ENCODE assay signal across 4 cellular contexts in genomic region chr16:19148189-19148588, GRCh38.
A peak's percentile ranks its signal among the peaks of the same experiment; 100 is the strongest.
TF ChIP-seq lines count a peak whose summit lies in the region.

No MANE protein-coding gene starts in this region.

TF ChIP-seq in SK-N-SH treated with all-trans-retinoic acid at 6 μM for 48 hours, 23 proteins besides CTCF, POLR2A, EP300 and RAD21:
- TF ChIP-seq POU6F1 (CRISPR knock-in tag; IDR thresholded peaks at IDR 0.05; ENCODE audit: borderline replicate concordance, low read depth), result no peak
- peak; percentile 75; the same call in 1 of the 2 replicates for TF ChIP-seq ZNF8 (CRISPR knock-in tag; IDR thresholded peaks at IDR 0.05)

TF ChIP-seq in SK-N-SH, 30 proteins besides CTCF, POLR2A, EP300 and RAD21:
- no peak for TF ChIP-seq MXI1 (IDR thresholded peaks at IDR 0.05; ENCODE audit: low read depth, low read length)
- TF ChIP-seq ZBTB33 (IDR thresholded peaks at IDR 0.05; ENCODE audit: borderline replicate concordance, low read depth), result no peak
- TF ChIP-seq USF2 (IDR thresholded peaks at IDR 0.05; ENCODE audit: borderline replicate concordance, low read depth, low read length), result no peak
- TF ChIP-seq USF1 (IDR thresholded peaks at IDR 0.05; ENCODE audit: borderline replicate concordance, low read depth), result no peak
- no peak for TF ChIP-seq TEAD4 (IDR thresholded peaks at IDR 0.05; ENCODE audit: borderline replicate concordance, insufficient read depth)

TF ChIP-seq in HEK293, 187 proteins besides CTCF, POLR2A, EP300 and RAD21:
- peak; percentile 68 for TF ChIP-seq ZNF146 (tag by site-specific recombination; IDR thresholded peaks at IDR 0.05)
- TF ChIP-seq KLF10 (tag by site-specific recombination; IDR thresholded peaks at IDR 0.05), result no peak

TF ChIP-seq in K562, 482 proteins besides CTCF, POLR2A, EP300 and RAD21:
- TF ChIP-seq DMBX1 (CRISPR knock-in tag; IDR thresholded peaks at IDR 0.05; ENCODE audit: borderline replicate concordance), result no peak
- TF ChIP-seq ZNF146 (CRISPR knock-in tag; IDR thresholded peaks at IDR 0.05; ENCODE audit: unreplicated experiment), result peak; percentile 17
